In genomic region chr5:176371621-176372539, GRCh38 we compare ENCODE assay signal across 1 cellular context.
TF ChIP-seq lines count a peak whose summit lies in the region.

No MANE protein-coding gene starts in this region.

TF ChIP-seq in HepG2, 621 proteins besides CTCF, POLR2A, EP300 and RAD21 (continues in another document):
- TF ChIP-seq NRL (CRISPR knock-in tag; IDR thresholded peaks at IDR 0.05; ENCODE audit: borderline replicate concordance) (0 out of 2 replicates have a peak, but pooled peaks have one; percentile 55), ZNF503 (CRISPR knock-in tag; IDR thresholded peaks at IDR 0.05) (no peak), SOX6 (IDR thresholded peaks at IDR 0.05) (no peak), SOX6 (CRISPR knock-in tag; IDR thresholded peaks at IDR 0.05) (peak; percentile 94), BCL3 (CRISPR knock-in tag; IDR thresholded peaks at IDR 0.05) (0 out of 2 replicates have a peak, but pooled peaks have one; percentile 44), CEBPG (CRISPR knock-in tag; IDR thresholded peaks at IDR 0.05) (peak; percentile 87), ZNF292 (CRISPR knock-in tag; IDR thresholded peaks at IDR 0.05; ENCODE audit: borderline replicate concordance, low read depth) (0 out of 2 replicates have a peak, but pooled peaks have one; percentile 26), SOX5 (CRISPR knock-in tag; IDR thresholded peaks at IDR 0.05; ENCODE audit: borderline replicate concordance) (peak; percentile 95), RCOR2 (CRISPR knock-in tag; IDR thresholded peaks at IDR 0.05) (no peak), GATAD2A (CRISPR knock-in tag; IDR thresholded peaks at IDR 0.05) (peak; percentile 55; the same call in 1 of the 2 replicates), TSC22D2 (CRISPR knock-in tag; IDR thresholded peaks at IDR 0.05; ENCODE audit: borderline replicate concordance) (no peak), CREM (IDR thresholded peaks at IDR 0.05) (peak; percentile 67; the same call in 1 of the 2 replicates), CREM (CRISPR knock-in tag; IDR thresholded peaks at IDR 0.05) (no peak), ZNF567 (CRISPR knock-in tag; IDR thresholded peaks at IDR 0.05; ENCODE audit: borderline replicate concordance) (no peak), NR2F6 (IDR thresholded peaks at IDR 0.05) (peak; percentile 44; the same call in 1 of the 2 replicates), NR2F6 (CRISPR knock-in tag; IDR thresholded peaks at IDR 0.05) (peak; percentile 64), ATF2 (CRISPR knock-in tag; IDR thresholded peaks at IDR 0.05) (peak; percentile 75; the same call in 1 of the 2 replicates), ZFY (CRISPR knock-in tag; IDR thresholded peaks at IDR 0.05) (no peak), SNAPC5 (CRISPR knock-in tag; IDR thresholded peaks at IDR 0.05; ENCODE audit: borderline replicate concordance) (no peak), ZNF841 (CRISPR knock-in tag; IDR thresholded peaks at IDR 0.05; ENCODE audit: borderline replicate concordance) (no peak), TBX2 (CRISPR knock-in tag; IDR thresholded peaks at IDR 0.05; ENCODE audit: borderline replicate concordance) (0 out of 2 replicates have a peak, but pooled peaks have one; percentile 28), RFX5 (IDR thresholded peaks at IDR 0.05; ENCODE audit: low read depth, low read length) (0 out of 2 replicates have a peak, but pooled peaks have one; percentile 42), SOX13 (IDR thresholded peaks at IDR 0.05) (peak; percentile 75), SOX13 (CRISPR knock-in tag; conservative IDR thresholded peaks at IDR 0.05 in 1 of 2, IDR thresholded peaks at IDR 0.05 in 1 of 2) (peak in 1 of 2 experiments; percentile 94; a peak in 2 of 4 replicates), JUND (CRISPR knock-in tag; IDR thresholded peaks at IDR 0.05) (0 out of 2 replicates have a peak, but pooled peaks have one; percentile 31), ZNF431 (CRISPR knock-in tag; IDR thresholded peaks at IDR 0.05; ENCODE audit: borderline replicate concordance, low read depth) (no peak), ZBTB21 (CRISPR knock-in tag; IDR thresholded peaks at IDR 0.05) (peak; percentile 85; the same call in 1 of the 2 replicates), XRCC5 (optimal IDR thresholded peaks at IDR 0.05; ENCODE audit: low read length) (peak; percentile 68), ZNF121 (CRISPR knock-in tag; IDR thresholded peaks at IDR 0.05) (0 out of 2 replicates have a peak, but pooled peaks have one; percentile 15), MAZ (IDR thresholded peaks at IDR 0.05; ENCODE audit: borderline replicate concordance, low read depth, low read length) (no peak), MAZ (CRISPR knock-in tag; IDR thresholded peaks at IDR 0.05; ENCODE audit: low read depth) (no peak), ZNF136 (CRISPR knock-in tag; IDR thresholded peaks at IDR 0.05; ENCODE audit: low read depth) (0 out of 2 replicates have a peak, but pooled peaks have one; percentile 41), MIXL1 (CRISPR knock-in tag; IDR thresholded peaks at IDR 0.05) (no peak), FOXM1 (CRISPR knock-in tag; IDR thresholded peaks at IDR 0.05) (no peak), ZNF644 (CRISPR knock-in tag; IDR thresholded peaks at IDR 0.05; ENCODE audit: low read depth) (peak; percentile 34; the same call in 1 of the 2 replicates), ATF7 (IDR thresholded peaks at IDR 0.05) (peak; percentile 99), ATF7 (CRISPR knock-in tag; IDR thresholded peaks at IDR 0.05) (peak; percentile 55; the same call in 1 of the 2 replicates), ZNF224 (CRISPR knock-in tag; IDR thresholded peaks at IDR 0.05) (no peak), CREB1 (IDR thresholded peaks at IDR 0.05) (peak; percentile 99), CREB1 (CRISPR knock-in tag; IDR thresholded peaks at IDR 0.05) (peak; percentile 69), GMEB1 (CRISPR knock-in tag; IDR thresholded peaks at IDR 0.05; ENCODE audit: borderline replicate concordance) (peak; percentile 26; the same call in 1 of the 2 replicates), CEBPB (IDR thresholded peaks at IDR 0.05; ENCODE audit: borderline replicate concordance, low read depth, low read length) (peak; percentile 95), JDP2 (CRISPR knock-in tag; IDR thresholded peaks at IDR 0.05; ENCODE audit: borderline replicate concordance) (no peak), ZSCAN21 (CRISPR knock-in tag; IDR thresholded peaks at IDR 0.05; ENCODE audit: borderline replicate concordance) (no peak), ZNF879 (CRISPR knock-in tag; IDR thresholded peaks at IDR 0.05) (no peak), HOXA3 (CRISPR knock-in tag; IDR thresholded peaks at IDR 0.05) (peak; percentile 60; the same call in 1 of the 2 replicates), SRF (IDR thresholded peaks at IDR 0.05; ENCODE audit: low read depth, low read length) (0 out of 2 replicates have a peak, but pooled peaks have one; percentile 46), ZBTB26 (CRISPR knock-in tag; IDR thresholded peaks at IDR 0.05; ENCODE audit: borderline replicate concordance) (peak; percentile 42; the same call in 1 of the 2 replicates), ETV6 (CRISPR knock-in tag; conservative IDR thresholded peaks at IDR 0.05) (no peak), ARID5B (CRISPR knock-in tag; IDR thresholded peaks at IDR 0.05) (peak; percentile 62), THAP11 (CRISPR knock-in tag; IDR thresholded peaks at IDR 0.05) (peak; percentile 65), FOSL2 (CRISPR knock-in tag; IDR thresholded peaks at IDR 0.05) (peak; percentile 43; the same call in 1 of the 2 replicates), HMG20A (CRISPR knock-in tag; IDR thresholded peaks at IDR 0.05; ENCODE audit: borderline replicate concordance) (peak; percentile 20; the same call in 1 of the 2 replicates), SAP130 (CRISPR knock-in tag; IDR thresholded peaks at IDR 0.05; ENCODE audit: low read depth) (peak; percentile 55), MIER3 (CRISPR knock-in tag; IDR thresholded peaks at IDR 0.05; ENCODE audit: borderline replicate concordance) (0 out of 2 replicates have a peak, but pooled peaks have one; percentile 28), LCORL (IDR thresholded peaks at IDR 0.05) (no peak), LCORL (CRISPR knock-in tag; IDR thresholded peaks at IDR 0.05) (peak; percentile 43; the same call in 1 of the 2 replicates), ADNP (CRISPR knock-in tag; IDR thresholded peaks at IDR 0.05) (no peak), PATZ1 (CRISPR knock-in tag; IDR thresholded peaks at IDR 0.05) (0 out of 2 replicates have a peak, but pooled peaks have one; percentile 38)
